ENCODE assay signal across 1 cellular context in the genomic region with DNA sequence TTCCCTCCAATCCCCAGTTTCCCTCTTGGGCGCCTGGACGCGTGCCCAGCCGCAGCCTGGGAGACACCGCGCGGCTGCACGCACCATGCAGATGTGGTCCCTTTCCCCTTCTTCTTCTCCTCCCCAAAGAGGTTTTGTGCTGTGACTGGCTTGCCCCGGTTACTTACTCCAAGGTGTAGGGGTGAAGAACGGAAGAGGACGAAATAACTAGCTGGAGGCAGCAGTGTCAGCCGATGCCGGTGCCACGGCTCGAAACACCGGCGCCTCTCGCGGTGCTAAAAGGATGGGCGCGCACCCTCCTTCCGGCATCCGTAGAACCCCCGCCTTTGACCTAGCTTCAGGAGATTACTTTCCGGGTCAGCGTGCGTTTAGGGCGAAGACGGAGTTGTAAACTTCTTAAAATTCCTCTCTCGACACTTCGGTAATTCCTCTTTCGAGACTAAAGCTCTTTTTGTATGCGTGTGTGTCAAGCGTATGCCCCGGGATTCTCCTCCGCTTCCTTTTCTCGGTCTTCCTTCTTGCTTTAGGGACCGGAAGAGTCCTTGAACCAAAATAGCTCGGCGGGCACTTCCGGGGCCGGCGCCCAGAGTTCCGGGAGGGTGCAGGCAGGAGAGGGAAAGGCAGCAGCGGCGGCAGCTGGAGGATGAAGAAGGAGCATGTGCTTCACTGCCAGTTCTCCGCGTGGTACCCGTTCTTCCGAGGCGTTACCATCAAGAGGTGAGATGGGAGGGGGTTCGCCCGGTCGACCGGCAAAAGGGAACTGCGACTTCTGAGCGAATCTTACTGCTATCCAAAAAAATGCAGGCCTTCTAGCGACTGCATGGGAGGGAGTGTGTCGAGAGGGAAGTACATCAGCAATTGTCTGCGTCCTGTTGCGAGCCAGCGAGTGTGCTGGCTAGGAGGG.
TF ChIP-seq lines count a peak whose summit lies in the region.

TSS of gene CDC123 (plus strand) at position 586 of the 904 bp plus-strand sequence. CDS start at position 644, 58 bp downstream.
TSS of gene NUDT5 (minus strand) at position 289 of the 904 bp plus-strand sequence. CDS start 9,600 bp downstream, outside the sequence.

TF ChIP-seq in liver, 16 proteins besides CTCF, POLR2A, EP300 and RAD21 (continued from another document):
- peak; percentile 84 for TF ChIP-seq MAX (IDR thresholded peaks at IDR 0.05)
- TF ChIP-seq, protein P1, sequence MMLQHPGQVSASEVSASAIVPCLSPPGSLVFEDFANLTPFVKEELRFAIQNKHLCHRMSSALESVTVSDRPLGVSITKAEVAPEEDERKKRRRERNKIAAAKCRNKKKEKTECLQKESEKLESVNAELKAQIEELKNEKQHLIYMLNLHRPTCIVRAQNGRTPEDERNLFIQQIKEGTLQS (IDR thresholded peaks at IDR 0.05), result peak; percentile 14
- no peak for TF ChIP-seq HNF4G (IDR thresholded peaks at IDR 0.05)
- TF ChIP-seq TAF1 (conservative IDR thresholded peaks at IDR 0.05), result peak; percentile 36
- TF ChIP-seq RXRA (IDR thresholded peaks at IDR 0.05), result peak; percentile 69 to 82
- TF ChIP-seq EGR1 (IDR thresholded peaks at IDR 0.05; ENCODE audit: low read depth in 2 of 2), result no peak
